15 cellular contexts compared by ENCODE assay signal in the genomic region with DNA sequence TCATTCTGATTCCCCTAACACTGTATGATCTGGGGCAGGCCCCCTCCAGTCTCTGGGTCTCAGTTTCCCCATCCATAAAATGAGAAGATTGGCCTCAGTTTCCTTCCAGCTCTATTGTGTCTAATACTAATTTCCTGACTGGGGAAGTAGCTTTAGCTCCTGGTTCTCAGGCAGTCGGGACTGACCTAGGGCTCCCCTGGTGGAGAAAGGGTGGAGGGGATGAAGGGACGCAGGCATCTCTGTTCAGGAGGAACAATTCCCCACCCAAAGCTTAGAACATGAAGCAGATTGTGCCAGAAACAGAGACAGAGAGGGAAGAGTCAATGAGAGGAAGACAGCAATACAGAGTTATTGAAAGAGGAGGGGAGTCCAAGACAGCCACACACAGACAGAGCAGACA. TPM values are rescaled to one million over a fixed set of nuclear protein-coding genes. Genes with fewer than 3 reads are reported as not detected.
DNase-seq lines count a peak whose midpoint lies in the region; ATAC-seq, FAIRE-seq and TF ChIP-seq lines count a peak whose summit lies in the region.
"Had no signal": no experiment of that assay in that cellular context is flagged by ENCODE, and none has a peak within 500 bp of the region (broad histone marks: within the 10 kb centered on the region; RNA-seq: fewer than 3 reads in every experiment).

No MANE protein-coding gene starts in this region.

- H3K4me1 ChIP-seq in IMR-90 (ENCODE audit: control insufficient read depth, insufficient read depth, low read length), result peaks cover 12% of the 10 kb centered on the region
- peaks cover 9% of the 10 kb centered on the region for H3K4me1 ChIP-seq in astrocyte (ENCODE audit: insufficient read depth, low read length)
- H3K4me1 ChIP-seq: right atrium auricular region had no signal

- TF ChIP-seq CTCF in IMR-90 (conservative IDR thresholded peaks at IDR 0.05; ENCODE audit: low read depth, low read length), result peak; percentile 23; the same call in 1 of the 2 replicates
- peak; percentile 24 for TF ChIP-seq CTCF in astrocyte (IDR thresholded peaks at IDR 0.05; ENCODE audit: insufficient read depth, low read depth, low read length)
- peak; percentile 26 for TF ChIP-seq CTCF in kidney epithelial cell (IDR thresholded peaks at IDR 0.05; ENCODE audit: insufficient read depth, low read length, poor library complexity, severe bottlenecking)

- H3K9me3 ChIP-seq in IMR-90 (ENCODE audit: control insufficient read depth, insufficient read depth, low read length) (no peaks in the 10 kb centered on the region), astrocyte (ENCODE audit: insufficient read depth, low read depth, low read length) (no peaks in the 10 kb centered on the region)
- H3K9me3 ChIP-seq: right atrium auricular region had no signal

- FAIRE-seq in astrocyte (lab: Jason Lieb, UNC), result no peak
- FAIRE-seq: colon had no signal

- H3K79me2 ChIP-seq in astrocyte (ENCODE audit: insufficient read depth, low read length), result no peaks in the 10 kb centered on the region

- no TSS peak for BruUV-seq in IMR-90 (replicated peaks; lab: Mats Ljungman, UMichigan)

- TF ChIP-seq POLR2A in IMR-90 (IDR thresholded peaks at IDR 0.05; ENCODE audit: low read depth, low read length), result no peak

- no peak overlapping the region for H3K27ac Mint-ChIP-seq in astrocyte (ENCODE audit: unreplicated experiment)

- no peaks in the 10 kb centered on the region for H3K36me3 Mint-ChIP-seq in astrocyte (ENCODE audit: low read depth, unreplicated experiment)

- in situ Hi-C loops in IMR-90 (cut with MboI; ENCODE audit: low sequenced_read_pairs), result loop anchor here (10.0 kb wide), 1 partner anchor 262 kb away; a partner anchor contains a TSS

- no peak overlapping the region for H3K9ac ChIP-seq in IMR-90 (ENCODE audit: low read depth, low read length)
- no peak overlapping the region for H3K9ac ChIP-seq in astrocyte (ENCODE audit: low read length)

- 0 out of 3 replicates have a peak overlapping the region, but pooled peaks have one; percentile 45 for H2BK15ac ChIP-seq in IMR-90 (ENCODE audit: low read depth, low read length)

- dilution Hi-C loops in IMR-90 (cut with HindIII; ENCODE audit: low sequenced_read_pairs, unreplicated experiment), result no loop called here

- H2BK20ac ChIP-seq in IMR-90 (ENCODE audit: low read depth, low read length), result no peak overlapping the region

- H3K9me3 Mint-ChIP-seq in astrocyte (ENCODE audit: unreplicated experiment), result peaks cover 11% of the 10 kb centered on the region

- POLR2A ChIA-PET in IMR-90 (lab: Charles Lee; ENCODE audit: unreplicated experiment), result no interaction called here

- no peak overlapping the region for H2BK5ac ChIP-seq in IMR-90 (ENCODE audit: low read depth, low read length, poor library complexity, severe bottlenecking)

- no peak overlapping the region for H4K5ac ChIP-seq in IMR-90 (ENCODE audit: low read depth, low read length)

- H3K4me3 Mint-ChIP-seq in astrocyte (ENCODE audit: unreplicated experiment), result no peak overlapping the region

- no peak overlapping the region for H3K4ac ChIP-seq in IMR-90 (ENCODE audit: low read depth, low read length)

- CTCF ChIA-PET in IMR-90 (lab: Yijun Ruan, JAX), result interaction anchor here (1.0 kb wide), 1 partner anchor 257 kb away, joined by 3 read pairs; no protein-coding TSS in a partner anchor

- no peak overlapping the region for H2AFZ ChIP-seq in IMR-90 (replicated peaks; ENCODE audit: low read length, poor library complexity)
- H2AFZ ChIP-seq in astrocyte (ENCODE audit: low read depth, low read length), result no peak overlapping the region

- H3K27me3 Mint-ChIP-seq in astrocyte (ENCODE audit: low read depth, unreplicated experiment), result peaks cover 23% of the 10 kb centered on the region

- ATAC-seq in IMR-90 (ENCODE audit: low read depth), result 0 out of 2 replicates have a peak, but pooled peaks have one; percentile 38
- ATAC-seq in HG02970 (IDR thresholded peaks at IDR 0.05; ENCODE audit: low FRiP score, unreplicated experiment), result no peak

- H3K14ac ChIP-seq in IMR-90 (replicated peaks; ENCODE audit: low read depth, low read length), result no peak overlapping the region

- H3K18ac ChIP-seq in IMR-90 (ENCODE audit: low read depth, low read length), result no peak overlapping the region

- no peak overlapping the region for H3K23ac ChIP-seq in IMR-90 (ENCODE audit: low read depth, low read length)

- no peak overlapping the region for H3K56ac ChIP-seq in IMR-90 (ENCODE audit: extremely low read depth, insufficient read depth, low read length)

- H3K9me1 ChIP-seq in IMR-90 (ENCODE audit: insufficient read depth, low read length), result peaks cover 10% of the 10 kb centered on the region

- H2AK9ac ChIP-seq in IMR-90 (replicated peaks; ENCODE audit: low read depth, low read length, poor library complexity), result no peak overlapping the region

- H3K4me3 ChIP-seq in IMR-90 (ENCODE audit: insufficient read depth, low read depth, low read length) (no peak overlapping the region), astrocyte (ENCODE audit: insufficient read depth, low read depth, low read length) (no peak overlapping the region), kidney epithelial cell (ENCODE audit: low read depth, low read length) (no peak overlapping the region)
- H3K4me3 ChIP-seq: right atrium auricular region had no signal

- intact Hi-C loops in IMR-90 (cut with micrococcal nuclease), result no loop called here

- peaks cover 17% of the 10 kb centered on the region for H3K4me1 Mint-ChIP-seq in astrocyte (ENCODE audit: low read depth, unreplicated experiment)

- H4K20me1 ChIP-seq in IMR-90 (ENCODE audit: insufficient read depth, low read length) (no peaks in the 10 kb centered on the region), astrocyte (ENCODE audit: insufficient read depth, low read length) (no peaks in the 10 kb centered on the region)

- H3K79me1 ChIP-seq in IMR-90 (ENCODE audit: low read depth in 1 of 2, low read length in 2 of 2), result no peaks in the 10 kb centered on the region

- H3K27me3 ChIP-seq in IMR-90 (ENCODE audit: control insufficient read depth, insufficient read depth, low read length) (no peaks in the 10 kb centered on the region), astrocyte (ENCODE audit: insufficient read depth, low read length) (no peaks in the 10 kb centered on the region), kidney epithelial cell (ENCODE audit: control insufficient read depth, insufficient read depth, low read length) (no peaks in the 10 kb centered on the region)
- H3K27me3 ChIP-seq: right atrium auricular region had no signal

- H3K27ac ChIP-seq in IMR-90 (ENCODE audit: insufficient read depth, low read length) (no peak overlapping the region), astrocyte (ENCODE audit: low read depth, low read length) (no peak overlapping the region)
- H3K27ac ChIP-seq: right atrium auricular region had no signal

- H4K91ac ChIP-seq in IMR-90 (ENCODE audit: insufficient read depth, low read depth, low read length), result no peak overlapping the region

- no peak for TF ChIP-seq RAD21 in IMR-90 (IDR thresholded peaks at IDR 0.05; ENCODE audit: low read length)

- no peak overlapping the region for H3K4me2 ChIP-seq in IMR-90 (ENCODE audit: low read depth, low read length)
- H3K4me2 ChIP-seq in astrocyte (ENCODE audit: low read length), result no peak overlapping the region

- DNase-seq in ELF-1 (ENCODE audit: low read depth, low spot score), result peak; percentile 28
- no peak for DNase-seq in IMR-90
- DNase-seq in astrocyte (ENCODE audit: low read depth), result no peak
- no peak for DNase-seq in kidney epithelial cell (ENCODE audit: low read depth)
- DNase-seq in LoVo (ENCODE audit: low spot score), result no peak
- no peak for DNase-seq in C1 segment of cervical spinal cord (lab: John Stamatoyannopoulos, UW)
- DNase-seq in activated CD4-positive, CD25-positive, alpha-beta regulatory T cell (lab: John Stamatoyannopoulos, UW), result no peak
- DNase-seq: activated CD4-positive, alpha-beta T cell treated with anti-CD3 and anti-CD28 coated beads for 48 hours; activated naive CD4-positive, alpha-beta T cell; KG1; NCI-H226; SHP77 treated with DMSO at 0.1 percent for 48 hours had no signal

- H4K8ac ChIP-seq in IMR-90 (ENCODE audit: low read depth in 2 of 2, low read length in 2 of 2), result no peak overlapping the region

- peak overlapping the region; percentile 33; the same call in 1 of the 2 replicates for H2AK5ac ChIP-seq in IMR-90 (ENCODE audit: low read depth, low read length)

- WGBS in IMR-90 (ENCODE audit: extremely low coverage in 2 of 2, insufficient read length in 1 of 2), 2 experiments, result no CpG with 5 or more reads among the region's 2 CpGs

- 0 out of 2 replicates have a peak overlapping the region, but pooled peaks have one; percentile 2 for H2BK120ac ChIP-seq in IMR-90 (ENCODE audit: low read depth, low read length)

- no peaks in the 10 kb centered on the region for H3K36me3 ChIP-seq in IMR-90 (ENCODE audit: control insufficient read depth, insufficient read depth, low read length)
- H3K36me3 ChIP-seq in astrocyte (ENCODE audit: insufficient read depth, low read length), result no peaks in the 10 kb centered on the region
- no peaks in the 10 kb centered on the region for H3K36me3 ChIP-seq in kidney epithelial cell (ENCODE audit: control insufficient read depth, insufficient read depth, low read length)
- H3K36me3 ChIP-seq: right atrium auricular region had no signal

TF ChIP-seq in IMR-90, 13 proteins besides CTCF, POLR2A, EP300 and RAD21 (continues in another document):
- TF ChIP-seq FOS (IDR thresholded peaks at IDR 0.05; ENCODE audit: low read depth, low read length) (no peak), RFX5 (IDR thresholded peaks at IDR 0.05; ENCODE audit: low read depth, low read length) (no peak), SMC3 (IDR thresholded peaks at IDR 0.05; ENCODE audit: low read depth, low read length) (no peak), CEBPB (IDR thresholded peaks at IDR 0.05; ENCODE audit: low read depth, low read length) (no peak), MAFK (IDR thresholded peaks at IDR 0.05; ENCODE audit: low read depth, low read length) (no peak), RCOR1 (IDR thresholded peaks at IDR 0.05; ENCODE audit: insufficient replicate concordance, low read length) (no peak), BHLHE40 (IDR thresholded peaks at IDR 0.05; ENCODE audit: low read depth, low read length) (no peak), CHD1 (IDR thresholded peaks at IDR 0.05; ENCODE audit: low read depth, low read length) (no peak), MXI1 (IDR thresholded peaks at IDR 0.05; ENCODE audit: borderline replicate concordance, low read depth, low read length) (no peak)

RNA-seq across cellular contexts. Expression of a gene that starts 14.2 kb away (rescaled TPM):
- total RNA-seq in IMR-90 (2012; rRNA removed) (21.1 and 24.7 TPM in 2 replicates), astrocyte (0.23 and 0.41 TPM in 2 replicates), kidney epithelial cell (0.04 and 0.07 TPM in 2 replicates)
- polyA plus RNA-seq in IMR-90 (2012; rRNA removed), result 33.9 and 38.3 TPM in 2 replicates
- 32.1 and 51.8 TPM in 2 replicates for polyA plus RNA-seq in IMR-90 (2012; cell fraction: cytosol; rRNA removed)
- polyA plus RNA-seq in IMR-90 (2012; cell fraction: nucleus; rRNA removed; ENCODE audit: low replicate concordance), result 40.2 and 55.2 TPM in 2 replicates

Comparison
In these comparisons a context has a peak if more than half of its experiments do, and no peak if none do; other contexts are left out.
1. RNA of a gene that starts 14.2 kb away (total RNA-seq): 21.1 to 24.7 TPM in IMR-90; 0.23 to 0.41 TPM in astrocyte and 0.04 to 0.07 TPM in kidney epithelial cell; every median in the first group is over 10 times any median in the second.
2. Peak in every context shown above with its lines, with median percentiles within 50 percentile points of each other: CTCF ChIP-seq.